21 cellular contexts compared by ENCODE assay signal in the genomic region with DNA sequence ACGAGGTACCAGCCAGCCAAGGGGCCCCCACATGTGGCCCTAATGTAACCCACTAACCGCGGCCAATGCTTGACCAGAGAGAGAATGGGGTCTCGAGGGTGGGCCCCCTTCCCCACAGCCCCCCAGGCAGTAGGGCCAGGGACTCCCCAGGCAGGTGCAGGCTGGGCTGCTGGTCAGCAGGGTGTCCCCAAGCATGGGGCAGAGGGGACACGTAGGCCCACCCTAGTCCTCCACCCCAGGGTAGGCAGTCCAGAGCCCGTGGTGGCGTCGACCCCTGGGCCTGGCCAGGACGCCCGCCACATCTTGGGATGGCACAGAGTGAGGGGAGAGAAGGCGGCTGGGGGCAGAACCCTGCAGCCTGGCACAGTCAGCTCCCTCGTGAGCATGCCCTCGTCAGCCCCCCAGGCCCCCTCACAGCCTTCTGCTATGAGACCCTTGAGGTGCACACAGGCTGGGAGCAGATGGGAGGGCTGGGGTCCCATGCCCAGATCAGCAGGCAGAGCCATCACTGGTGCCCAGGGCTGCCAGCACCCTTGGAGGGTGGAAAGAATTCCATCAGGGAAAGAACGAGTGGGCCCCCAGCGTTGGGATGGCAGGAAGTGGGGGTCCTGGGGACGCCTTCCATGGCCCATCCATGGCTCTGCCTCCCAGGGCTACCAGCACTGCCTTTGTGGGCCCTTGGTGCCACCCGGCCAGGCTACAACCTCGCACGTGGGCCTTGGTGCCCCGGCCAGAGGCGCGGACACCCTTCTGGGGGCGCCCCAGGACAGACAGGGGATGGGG. TPM values are rescaled to one million over a fixed set of nuclear protein-coding genes. Genes with fewer than 3 reads are reported as not detected.
A peak's percentile ranks its signal among the peaks of the same experiment; 100 is the strongest.
DNase-seq lines count a peak whose midpoint lies in the region; ATAC-seq and TF ChIP-seq lines count a peak whose summit lies in the region.
"Had no signal": no experiment of that assay in that cellular context is flagged by ENCODE, and none has a peak within 500 bp of the region (broad histone marks: within the 10 kb centered on the region; RNA-seq: fewer than 3 reads in every experiment).

No MANE protein-coding gene starts in this region.

- intact Hi-C loops in posterior vena cava (cut with DNase I) (no loop called here), adrenal gland (cut with DNase I) (no loop called here)

- POLR2A ChIA-PET in SK-N-SH (lab: Yijun Ruan, JAX): no interaction called here

- no peak for TF ChIP-seq CTCF in SK-N-SH (IDR thresholded peaks at IDR 0.05)
- TF ChIP-seq CTCF in GM20000 (IDR thresholded peaks at IDR 0.05; ENCODE audit: extremely low read depth, missing control alignments): no peak
- no peak for TF ChIP-seq CTCF in adrenal gland (IDR thresholded peaks at IDR 0.05)

- TF ChIP-seq RAD21 in SK-N-SH (IDR thresholded peaks at IDR 0.05; ENCODE audit: low read length): no peak

- H3K4me3 ChIP-seq in SK-N-SH (ENCODE audit: low read depth in 2 of 2, low read length in 1 of 2) (no peak overlapping the region), adrenal gland (no peak overlapping the region)

- DNase-seq in SK-N-SH: peak; percentile 36
- DNase-seq in GM20000 (ENCODE audit: low spot score): peak; percentile 17
- peak; percentile 7 for DNase-seq in iPS-NIHi7 (ENCODE audit: extremely low spot score)
- peak; percentile 78 for DNase-seq in posterior vena cava (ENCODE audit: low spot score)
- DNase-seq in adrenal gland: no peak
- DNase-seq in putamen (ENCODE audit: low spot score): no peak
- DNase-seq in left lobe of liver (ENCODE audit: low spot score): no peak
- DNase-seq: AML-193, GDM1, MV-4-11, NCI-H1694 treated with DMSO at 0.1 percent for 48 hours, SHP77 had no signal

- no peak overlapping the region for H3K9ac ChIP-seq in SK-N-SH
- H3K9ac ChIP-seq: KMS-11 had no signal

- TF ChIP-seq POLR2A in adrenal gland (IDR thresholded peaks at IDR 0.05): no peak

- H3F3A ChIP-seq in SK-N-SH (replicated peaks; ENCODE audit: insufficient read depth): no peaks in the 10 kb centered on the region

- no peak for TF ChIP-seq EP300 in SK-N-SH (IDR thresholded peaks at IDR 0.05; ENCODE audit: borderline replicate concordance in 1 of 2, low read depth in 1 of 2, low read length in 1 of 2)

- no peaks in the 10 kb centered on the region for H3K27me3 ChIP-seq in SK-N-SH (ENCODE audit: insufficient read depth)
- H3K27me3 ChIP-seq in adrenal gland: no peaks in the 10 kb centered on the region

- peaks cover 0 to 15% of the 10 kb centered on the region in 2 experiments; a peak in 1 of 4 replicates for H3K4me1 ChIP-seq in SK-N-SH (ENCODE audit: control insufficient read depth in 1 of 2, insufficient read depth in 2 of 2, low read depth in 1 of 2, low read length in 1 of 2)
- no peaks in the 10 kb centered on the region for H3K4me1 ChIP-seq in adrenal gland (replicated peaks in 1 of 2)
- H3K4me1 ChIP-seq: Caco-2 had no signal

- no peak overlapping the region for H2AFZ ChIP-seq in SK-N-SH (ENCODE audit: low read depth)

- ATAC-seq in SK-N-SH treated with all-trans-retinoic acid at 6 μM for 48 hours (no peak), left lobe of liver (no peak)
- ATAC-seq: Panc1 had no signal

- 54% methylated on average over 13 of the region's 23 CpGs for WGBS in SK-N-SH (ENCODE audit: low lambda C conversion rate)
- 84 to 93% (median 86%) methylated on average over 6 to 23 of the region's 23 CpGs for WGBS in adrenal gland, 4 donors

- H3K9me3 ChIP-seq in SK-N-SH: no peaks in the 10 kb centered on the region
- H3K9me3 ChIP-seq in adrenal gland (replicated peaks in 1 of 3): no peaks in the 10 kb centered on the region
- H3K9me3 ChIP-seq: Caco-2 had no signal

- H3K4me2 ChIP-seq in SK-N-SH: no peak overlapping the region
- H3K4me2 ChIP-seq: KMS-11 had no signal

- H3K79me2 ChIP-seq in SK-N-SH (ENCODE audit: insufficient read depth): no peaks in the 10 kb centered on the region

- H3K36me3 ChIP-seq in SK-N-SH (replicated peaks in 1 of 2; ENCODE audit: control insufficient read depth in 1 of 2, insufficient read depth in 2 of 2, low read length in 1 of 2) (no peaks in the 10 kb centered on the region), adrenal gland (replicated peaks in 1 of 2) (no peaks in the 10 kb centered on the region)

- CTCF ChIA-PET in SK-N-SH (lab: Yijun Ruan, JAX): interaction anchor here (5.1 kb wide), 1 partner anchor 43 kb away, joined by 40 read pairs; no protein-coding TSS in a partner anchor

- H3K9me2 ChIP-seq in SK-N-SH: no peaks in the 10 kb centered on the region

- no peaks in the 10 kb centered on the region for H4K20me1 ChIP-seq in SK-N-SH (ENCODE audit: insufficient read depth)

- H3K27ac ChIP-seq in SK-N-SH (ENCODE audit: low read depth in 2 of 2, low read length in 1 of 2): no peak overlapping the region
- no peak overlapping the region for H3K27ac ChIP-seq in adrenal gland
- H3K27ac ChIP-seq: 22Rv1, KMS-11 had no signal

TF ChIP-seq in SK-N-SH, 30 proteins besides CTCF, POLR2A, EP300 and RAD21 (continues in another document):
- TF ChIP-seq JUND (IDR thresholded peaks at IDR 0.05) (no peak), SMC3 (IDR thresholded peaks at IDR 0.05; ENCODE audit: low read depth, low read length) (no peak), SIN3A (IDR thresholded peaks at IDR 0.05; ENCODE audit: borderline replicate concordance, low read depth, low read length) (no peak)

TF ChIP-seq in SK-N-SH treated with all-trans-retinoic acid at 6 μM for 48 hours, 23 proteins besides CTCF, POLR2A, EP300 and RAD21 (continues in another document):
- TF ChIP-seq TOX (CRISPR knock-in tag; IDR thresholded peaks at IDR 0.05; ENCODE audit: borderline replicate concordance) (no peak), ARNTL (CRISPR knock-in tag; IDR thresholded peaks at IDR 0.05; ENCODE audit: borderline replicate concordance, low read depth) (no peak), BACH2 (CRISPR knock-in tag; IDR thresholded peaks at IDR 0.05; ENCODE audit: borderline replicate concordance) (no peak), ZNF8 (CRISPR knock-in tag; IDR thresholded peaks at IDR 0.05) (no peak), ZFP30 (CRISPR knock-in tag; IDR thresholded peaks at IDR 0.05) (no peak), ZNF70 (CRISPR knock-in tag; IDR thresholded peaks at IDR 0.05) (no peak), ESRRG (CRISPR knock-in tag; IDR thresholded peaks at IDR 0.05) (no peak), OSR1 (CRISPR knock-in tag; IDR thresholded peaks at IDR 0.05) (no peak), PPARA (CRISPR knock-in tag; IDR thresholded peaks at IDR 0.05; ENCODE audit: borderline replicate concordance) (no peak), ZFP3 (CRISPR knock-in tag; IDR thresholded peaks at IDR 0.05) (no peak), PATZ1 (CRISPR knock-in tag; IDR thresholded peaks at IDR 0.05; ENCODE audit: borderline replicate concordance) (no peak), CSRNP3 (CRISPR knock-in tag; IDR thresholded peaks at IDR 0.05) (no peak)

RNA-seq across cellular contexts. Expression of gene TNNT3, which starts 6.1 kb away (rescaled TPM):
- polyA plus RNA-seq in SK-N-SH (2012; rRNA removed) (not detected in 2 replicates), adrenal gland (10 to 100 TPM in 1 of 3 donors, 1 to 10 TPM in 2; 1.0 to 10.6 (median 5.8) TPM)
- polyA plus RNA-seq in SK-N-SH (2012; cell fraction: cytosol; rRNA removed): not detected in 2 replicates
- 0.08 TPM in 1 of 2 replicates, not detected in the other for polyA plus RNA-seq in SK-N-SH (2012; cell fraction: nucleus; rRNA removed)
- total RNA-seq in posterior vena cava (10 to 100 TPM; 17.9 to 45.3 TPM), adrenal gland (1 to 10 TPM in 4 of 8 donors, under 1 TPM in 3, not detected in 1; 0.81 to 8.7 (median 3.4) TPM), left lobe of liver (not detected)
- total RNA-seq: Daoy, H4, HT-29, NCI-H460 had no signal

RNA-seq across cellular contexts. Expression of gene MRPL23, which starts 21.6 kb away (rescaled TPM):
- polyA plus RNA-seq in SK-N-SH (2012; rRNA removed): 226 and 264 TPM in 2 replicates
- polyA plus RNA-seq in SK-N-SH (2012; cell fraction: cytosol; rRNA removed): 143 and 217 TPM in 2 replicates
- 105 and 186 TPM in 2 replicates for polyA plus RNA-seq in SK-N-SH (2012; cell fraction: nucleus; rRNA removed)
- 10 to 100 TPM; 22.7 to 23.8 TPM for total RNA-seq in posterior vena cava
- total RNA-seq in adrenal gland: 100 to 1,000 TPM in 4 of 8 donors, 10 to 100 TPM in 4; 59.3 to 282 (median 156) TPM
- polyA plus RNA-seq in adrenal gland: 1,000 to 10,000 TPM in 1 of 3 donors, 100 to 1,000 TPM in 1, 10 to 100 TPM in 1; 52.2 to 1,024 (median 323) TPM
- total RNA-seq in left lobe of liver: 47.2 TPM

RNA-seq across cellular contexts. Expression of gene PRR33, which starts 33.9 kb away (rescaled TPM):
- polyA plus RNA-seq in SK-N-SH (2012; rRNA removed) (not detected in 2 replicates), adrenal gland (1 to 10 TPM in 2 of 3 donors, not detected in 1; 1.1 to 2.3 TPM)
- not detected in 2 replicates for polyA plus RNA-seq in SK-N-SH (2012; cell fraction: cytosol; rRNA removed)
- polyA plus RNA-seq in SK-N-SH (2012; cell fraction: nucleus; rRNA removed): not detected in 2 replicates
- total RNA-seq in posterior vena cava (under 1 TPM in 1 of 2 donors, not detected in 1; 0.14 TPM), adrenal gland (under 1 TPM in 4 of 8 donors, not detected in 4; 0.07 to 0.30 (median 0.15) TPM), left lobe of liver (not detected)
- total RNA-seq: Caco-2, Daoy, H4, HT-29, NCI-H460 had no signal

Comparison
In these comparisons a context has a peak if more than half of its experiments do, and no peak if none do; other contexts are left out.
1. DNase-seq: peak in SK-N-SH (single experiment), GM20000 (single experiment), iPS-NIHi7 (single experiment) and posterior vena cava (single experiment); none in adrenal gland (0 of 7), putamen (single experiment) and left lobe of liver (single experiment).